In genomic region chr5:119432838-119433237, GRCh38 we compare ENCODE assay signal across 5 cellular contexts. TPM values are rescaled to one million over a fixed set of nuclear protein-coding genes. Genes with fewer than 3 reads are reported as not detected.
DNase-seq lines count a peak whose midpoint lies in the region; ATAC-seq, FAIRE-seq and TF ChIP-seq lines count a peak whose summit lies in the region.
"Not testable (repeated sequence)": the region's sequence is repeated elsewhere in the genome, so short reads cannot be mapped to it uniquely, and the experiment has no call there.

No MANE protein-coding gene starts in this region.

- peaks cover 16% of the 10 kb centered on the region for H3K4me1 Mint-ChIP-seq in WTC11
- not testable (repeated sequence) for H3K4me1 Mint-ChIP-seq in central memory CD8-positive, alpha-beta T cell

- in situ Hi-C loops in K562 (cut with MboI); HepG2 (cut with HindIII; ENCODE audit: extremely low pct_ligation_motif_present, low pct_unique_long_range_greater_than_20kb): not testable (repeated sequence)

- peaks cover 10% of the 10 kb centered on the region for H3K27me3 Mint-ChIP-seq in WTC11 (ENCODE audit: low read depth)
- H3K27me3 Mint-ChIP-seq in central memory CD8-positive, alpha-beta T cell = peaks cover 49% of the 10 kb centered on the region

- TF ChIP-seq EP300 in A549 (IDR thresholded peaks at IDR 0.05); K562 (IDR thresholded peaks at IDR 0.05; ENCODE audit: low read length); HepG2 (IDR thresholded peaks at IDR 0.05; ENCODE audit: low read depth in 2 of 2, low read length in 2 of 2); HepG2 (CRISPR knock-in tag; IDR thresholded peaks at IDR 0.05; ENCODE audit: borderline replicate concordance): not testable (repeated sequence)

- not testable (repeated sequence) for ATAC-seq in A549; WTC11; K562; central memory CD8-positive, alpha-beta T cell (replicated peaks; ENCODE audit: extremely low read depth, poor library complexity, severe bottlenecking); HepG2

- H3K4me1 ChIP-seq in A549; K562 (replicated peaks in 1 of 2; ENCODE audit: control insufficient read depth in 2 of 2, insufficient read depth in 2 of 2, low read length in 2 of 2): not testable (repeated sequence)
- H3K4me1 ChIP-seq in HepG2 (ENCODE audit: insufficient read depth, low read length) = peaks cover 19% of the 10 kb centered on the region

- FAIRE-seq in A549 (lab: Jason Lieb, UNC); K562 (lab: Jason Lieb, UNC); HepG2 (lab: Jason Lieb, UNC): not testable (repeated sequence)

- not testable (repeated sequence) for DNase-seq in A549 (ENCODE audit: low read depth in 1 of 2, low spot score in 1 of 2); WTC11 (ENCODE audit: low spot score); K562 (ENCODE audit: extremely low read depth in 1 of 4, low spot score in 3 of 4); central memory CD8-positive, alpha-beta T cell (ENCODE audit: low spot score in 2 of 2); HepG2 (ENCODE audit: low spot score)

- not testable (repeated sequence) for H3K9ac ChIP-seq in K562 (ENCODE audit: insufficient read depth in 1 of 2, low read depth in 2 of 2, low read length in 2 of 2); HepG2 (ENCODE audit: insufficient read depth, low read depth, low read length)

- TF ChIP-seq POLR2A in A549 (IDR thresholded peaks at IDR 0.05; ENCODE audit: low read length); K562 (conservative IDR thresholded peaks at IDR 0.05); HepG2 (IDR thresholded peaks at IDR 0.05; ENCODE audit: insufficient read depth in 1 of 2, low read depth in 2 of 2, low read length in 2 of 2): not testable (repeated sequence)

- CTCF ChIA-PET in A549 (lab: Yijun Ruan, JAX) = interaction anchor here (0.9 to 3.0 kb wide), 3 partner anchors 21 to 444 kb away, joined by 3 to 19 read pairs (median 6); partner anchors contain the start of gene DTWD2
- CTCF ChIA-PET in WTC11 (lab: Charles Lee); K562 (lab: Yijun Ruan, JAX; ENCODE audit: low intra/inter-chr PET ratio); HepG2 (lab: Yijun Ruan, JAX; ENCODE audit: low intra/inter-chr PET ratio, low total read pairs): not testable (repeated sequence)

- H3K27ac Mint-ChIP-seq in WTC11 = not testable (repeated sequence)
- peak overlapping the region; percentile 56 for H3K27ac Mint-ChIP-seq in central memory CD8-positive, alpha-beta T cell (ENCODE audit: low read depth)

- not testable (repeated sequence) for H3K36me3 ChIP-seq in K562 (ENCODE audit: control insufficient read depth, insufficient read depth, low read length); HepG2 (replicated peaks in 1 of 2; ENCODE audit: control insufficient read depth in 1 of 2, insufficient read depth in 2 of 2, low read length in 2 of 2)

- not testable (repeated sequence) for H4K20me1 ChIP-seq in K562 (replicated peaks; ENCODE audit: control insufficient read depth, insufficient read depth, low read length); HepG2 (ENCODE audit: insufficient read depth, low read length)

- not testable (repeated sequence) for H3K79me2 ChIP-seq in K562 (ENCODE audit: control insufficient read depth, insufficient read depth, low read length); HepG2 (ENCODE audit: insufficient read depth, low read length)

- POLR2A ChIA-PET in A549 (lab: Yijun Ruan, JAX); WTC11 (lab: Charles Lee); HepG2 (lab: Yijun Ruan, JAX): not testable (repeated sequence)
- POLR2A ChIA-PET in K562 (lab: Yijun Ruan, JAX) = interaction anchor here (0.7 to 1.0 kb wide), 2 partner anchors 9 to 11 kb away, joined by 3 read pairs; no protein-coding TSS in a partner anchor

- not testable (repeated sequence) for H2AFZ ChIP-seq in K562 (ENCODE audit: low read depth, low read length); HepG2 (ENCODE audit: low read length)

- not testable (repeated sequence) for H3K27ac ChIP-seq in A549; K562 (ENCODE audit: extremely low read depth, low read depth, low read length); HepG2 (ENCODE audit: extremely low read length, insufficient read depth, low read length)

- not testable (repeated sequence) for H3K4me2 ChIP-seq in A549; K562 (ENCODE audit: insufficient read depth, low read length); HepG2 (ENCODE audit: low read depth, low read length)

- TF ChIP-seq CTCF in A549 (IDR thresholded peaks at IDR 0.05); WTC11 (IDR thresholded peaks at IDR 0.05); K562 (IDR thresholded peaks at IDR 0.05 in 2 of 3, conservative IDR thresholded peaks at IDR 0.05 in 1 of 3; ENCODE audit: insufficient read depth in 2 of 3, low read depth in 1 of 3, low read length in 3 of 3); HepG2 (CRISPR knock-in tag; IDR thresholded peaks at IDR 0.05): not testable (repeated sequence)

- intact Hi-C loops in K562 (cut with micrococcal nuclease) = loop anchor here (10.0 kb wide), 1 partner anchor 312 kb away; no protein-coding TSS in a partner anchor
- intact Hi-C loops in HepG2 (cut with micrococcal nuclease; ENCODE audit: unreplicated experiment) = not testable (repeated sequence)

- peaks cover 63% of the 10 kb centered on the region for H3K9me3 Mint-ChIP-seq in WTC11
- not testable (repeated sequence) for H3K9me3 Mint-ChIP-seq in central memory CD8-positive, alpha-beta T cell

- H3K4me3 Mint-ChIP-seq in WTC11; central memory CD8-positive, alpha-beta T cell: not testable (repeated sequence)

- BruUV-seq in K562 (replicated peaks; lab: Mats Ljungman, UMichigan); HepG2 (replicated peaks; lab: Mats Ljungman, UMichigan): not testable (repeated sequence)

- peaks cover 43% of the 10 kb centered on the region for H3K36me3 Mint-ChIP-seq in WTC11
- H3K36me3 Mint-ChIP-seq in central memory CD8-positive, alpha-beta T cell (ENCODE audit: insufficient read depth) = not testable (repeated sequence)

- H3K9me1 ChIP-seq in K562 (ENCODE audit: control insufficient read depth, insufficient read depth, low read length) = not testable (repeated sequence)

- H3K27me3 ChIP-seq in K562 (ENCODE audit: control insufficient read depth in 2 of 2, insufficient read depth in 2 of 2, low read length in 2 of 2); HepG2 (ENCODE audit: control insufficient read depth in 1 of 2, insufficient read depth in 2 of 2, low read length in 2 of 2): not testable (repeated sequence)

- 28% methylated on average over 5 of the region's 5 CpGs for WGBS in A549 (ENCODE audit: missing lambda C conversion rate)
- WGBS in K562 (ENCODE audit: insufficient coverage, low coverage, missing lambda C conversion rate) = 34% methylated on average over 5 of the region's 5 CpGs
- 43% methylated on average over 5 of the region's 5 CpGs for WGBS in HepG2 (ENCODE audit: low lambda C conversion rate)

- H3K4me3 ChIP-seq in A549; K562; HepG2 (replicated peaks in 1 of 3; ENCODE audit: insufficient read depth in 1 of 3, low read depth in 2 of 3, low read length in 3 of 3): not testable (repeated sequence)

- H3K9me3 ChIP-seq in A549 = 0 out of 3 replicates have a peak, but pooled peaks cover 14% of the 10 kb centered on the region
- H3K9me3 ChIP-seq in K562 (replicated peaks; ENCODE audit: control insufficient read depth, insufficient read depth, low read depth, low read length); HepG2 (ENCODE audit: low read length): not testable (repeated sequence)

- not testable (repeated sequence) for TF ChIP-seq RAD21 in A549 (conservative IDR thresholded peaks at IDR 0.05 in 1 of 2, IDR thresholded peaks at IDR 0.05 in 1 of 2); K562 (CRISPR knock-in tag; conservative IDR thresholded peaks at IDR 0.05 in 1 of 2, IDR thresholded peaks at IDR 0.05 in 1 of 2); HepG2 (CRISPR knock-in tag; IDR thresholded peaks at IDR 0.05)

RNA-seq across cellular contexts. Expression of gene HSD17B4, which starts 19.5 kb away (rescaled TPM):
- polyA plus RNA-seq in A549 (2011; rRNA removed) (121 and 175 TPM in 2 replicates), A549 (2017; fragmentation: RNase III; extraction: RNeasy Plus Mini Kit Qiagen cat#74134 plus additional on column Dnase treatment) (105 to 135 TPM (median 134 TPM) in 3 replicates), K562 (2011; rRNA removed) (157 and 187 TPM in 2 replicates), K562 (2014; fragmentation: Illumina TruSeq; extraction: Trizol) (95.4 and 119 TPM in 2 replicates), K562 (2014; fragmentation: Nextera tagmentation; extraction: Ambion mirVana) (10 to 100 TPM; 50.6 to 60.9 TPM), K562 (2014; rRNA removed) (72.5 and 76.2 TPM in 2 replicates), HepG2 (2011; rRNA removed) (163 and 178 TPM in 2 replicates)
- 49.4 and 52.5 TPM in 2 replicates for polyA plus RNA-seq in A549 (2012; cell fraction: cytosol; rRNA removed)
- 27.5 and 84.6 TPM in 2 replicates for polyA plus RNA-seq in A549 (2012; cell fraction: nucleus; rRNA removed)
- 123 and 127 TPM in 2 replicates for polyA minus RNA-seq in A549 (2011; rRNA and poly(A)+ RNA removed)
- total RNA-seq in WTC11 (2021) (362 to 409 TPM (median 407 TPM) in 3 replicates), K562 (2014; rRNA removed) (82.1 and 120 TPM in 2 replicates), K562 (2014; rRNA removed; fragmentation: Illumina TruSeq; extraction: Trizol) (108 and 110 TPM in 2 replicates), K562 (2015; rRNA removed; fragmentation: Illumina TruSeq; extraction: Trizol) (91.4 and 94.6 TPM in 2 replicates), K562 (2021) (109 and 114 TPM in 2 replicates), HepG2 (2016; rRNA removed; fragmentation: Illumina TruSeq; extraction: Trizol) (399 and 508 TPM in 2 replicates)
- total RNA-seq in K562 (2011; cell fraction: chromatin; rRNA removed; ENCODE audit: low replicate concordance) = 60.9 and 67.5 TPM in 2 replicates
- 23.5 and 28.4 TPM in 2 replicates for total RNA-seq in K562 (2011; cell fraction: nucleolus; rRNA removed)
- 32.8 and 46.1 TPM in 2 replicates for total RNA-seq in K562 (2011; cell fraction: nucleoplasm; rRNA removed)
- polyA plus RNA-seq in K562 (2011; cell fraction: cytosol; rRNA removed) = 64.0 and 120 TPM in 2 replicates
- 85.1 and 121 TPM in 2 replicates for polyA plus RNA-seq in K562 (2011; cell fraction: nucleus; rRNA removed)
- polyA plus RNA-seq in K562 (2012) = 93.3 and 132 TPM in 2 replicates
- 200 and 211 TPM in 2 replicates for polyA minus RNA-seq in K562 (2011; rRNA and poly(A)+ RNA removed)
- 69.9 and 88.9 TPM in 2 replicates for polyA minus RNA-seq in K562 (2011; cell fraction: cytosol; rRNA and poly(A)+ RNA removed)
- 47.1 and 79.5 TPM in 2 replicates for polyA minus RNA-seq in K562 (2011; cell fraction: nucleus; rRNA and poly(A)+ RNA removed)
- 60.7 and 79.3 TPM in 2 replicates for total RNA-seq in HepG2 (2016; cell fraction: cytosol; rRNA removed; fragmentation: Illumina TruSeq; extraction: Trizol; ENCODE audit: low read depth)
- total RNA-seq in HepG2 (2016; cell fraction: insoluble cytoplasmic fraction; rRNA removed; fragmentation: Illumina TruSeq; extraction: Trizol) = 397 and 512 TPM in 2 replicates
- 102 and 119 TPM in 2 replicates for total RNA-seq in HepG2 (2016; cell fraction: membrane; rRNA removed; fragmentation: Illumina TruSeq; extraction: Trizol)
- 218 and 251 TPM in 2 replicates for total RNA-seq in HepG2 (2016; cell fraction: nucleus; rRNA removed; fragmentation: Illumina TruSeq; extraction: Trizol)
- polyA plus RNA-seq in HepG2 (2011; cell fraction: cytosol; rRNA removed) = 98.0 and 194 TPM in 2 replicates
- polyA plus RNA-seq in HepG2 (2011; cell fraction: nucleus; rRNA removed) = 119 and 175 TPM in 2 replicates
- polyA plus RNA-seq in HepG2 (2012) = 153 and 212 TPM in 2 replicates
- 35.4 and 40.3 TPM in 2 replicates for polyA plus RNA-seq in HepG2 (2016; cell fraction: cytosol; fragmentation: Illumina TruSeq; extraction: Trizol; ENCODE audit: low read depth)
- 332 and 336 TPM in 2 replicates for polyA plus RNA-seq in HepG2 (2016; cell fraction: insoluble cytoplasmic fraction; fragmentation: Illumina TruSeq; extraction: Trizol; ENCODE audit: low read depth)
- 57.1 and 67.7 TPM in 2 replicates for polyA plus RNA-seq in HepG2 (2016; cell fraction: membrane; fragmentation: Illumina TruSeq; extraction: Trizol; ENCODE audit: low read depth)
- 221 and 269 TPM in 2 replicates for polyA plus RNA-seq in HepG2 (2016; cell fraction: nucleus; fragmentation: Illumina TruSeq; extraction: Trizol; ENCODE audit: insufficient read depth, low read depth)
- 271 and 288 TPM in 2 replicates for polyA minus RNA-seq in HepG2 (2011; rRNA and poly(A)+ RNA removed; ENCODE audit: low replicate concordance)
- 117 and 147 TPM in 2 replicates for polyA minus RNA-seq in HepG2 (2011; cell fraction: cytosol; rRNA and poly(A)+ RNA removed)
- polyA minus RNA-seq in HepG2 (2011; cell fraction: nucleus; rRNA and poly(A)+ RNA removed) = 131 and 184 TPM in 2 replicates
